ENCODE assay signal across 5 cellular contexts in the genomic region with DNA sequence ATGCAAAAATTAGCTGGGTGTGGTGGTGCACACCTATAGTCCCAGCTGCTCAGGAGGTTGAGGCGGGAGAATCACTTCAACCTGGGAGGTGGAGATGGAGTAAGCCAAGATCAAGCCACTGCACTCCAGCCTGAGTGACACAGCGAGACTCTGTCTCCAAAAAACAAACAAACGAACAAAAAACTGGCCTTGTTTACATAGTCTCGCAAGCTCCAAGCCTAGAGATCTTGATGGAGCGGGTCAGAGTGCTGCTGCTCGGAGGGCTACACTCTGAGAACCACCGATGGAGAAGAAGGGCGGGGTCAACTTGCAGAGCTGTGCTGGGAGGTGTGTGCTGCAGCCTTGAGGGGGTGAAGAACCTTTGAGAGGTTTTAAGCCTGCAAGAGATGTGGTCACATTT. TPM values are rescaled to one million over a fixed set of nuclear protein-coding genes. Genes with fewer than 3 reads are reported as not detected.
DNase-seq lines count a peak whose midpoint lies in the region; ATAC-seq, FAIRE-seq and TF ChIP-seq lines count a peak whose summit lies in the region.
"Not testable (repeated sequence)": the region's sequence is repeated elsewhere in the genome, so short reads cannot be mapped to it uniquely, and the experiment has no call there.

No MANE protein-coding gene starts in this region.

- H3K36me3 ChIP-seq in Karpas-422 (ENCODE audit: insufficient read depth, low read length); K562 (ENCODE audit: control insufficient read depth, insufficient read depth, low read length); parathyroid adenoma (ENCODE audit: control insufficient read depth, insufficient read depth, low read length); thyroid gland: not testable (repeated sequence)

- not testable (repeated sequence) for TF ChIP-seq EP300 in K562 (IDR thresholded peaks at IDR 0.05; ENCODE audit: low read length)

- not testable (repeated sequence) for H3K9me3 ChIP-seq in Karpas-422 (ENCODE audit: low read length); K562 (replicated peaks; ENCODE audit: control insufficient read depth, insufficient read depth, low read depth, low read length); parathyroid adenoma (ENCODE audit: control insufficient read depth, low read length); thyroid gland

- in situ Hi-C loops in K562 (cut with MboI) = not testable (repeated sequence)

- intact Hi-C loops in K562 (cut with micrococcal nuclease); thyroid gland (cut with DNase I): not testable (repeated sequence)

- H3K4me3 ChIP-seq in Karpas-422 (ENCODE audit: low read length); K562; parathyroid adenoma (ENCODE audit: low read depth, low read length); thyroid gland (replicated peaks in 1 of 3): not testable (repeated sequence)

- TF ChIP-seq POLR2A in K562 (conservative IDR thresholded peaks at IDR 0.05); thyroid gland (IDR thresholded peaks at IDR 0.05): not testable (repeated sequence)

- ATAC-seq in K562 = peak; percentile 39; the same call in 2 of the 3 replicates

- not testable (repeated sequence) for H3K4me2 ChIP-seq in Karpas-422 (ENCODE audit: low read depth, low read length, poor library complexity, severe bottlenecking); K562 (ENCODE audit: insufficient read depth, low read length); parathyroid adenoma (ENCODE audit: low read length)

- DNase-seq in DMS79 (lab: John Stamatoyannopoulos, UW) = peak; percentile 40
- DNase-seq in Karpas-422 = peak; percentile 31
- not testable (repeated sequence) for DNase-seq in K562 (ENCODE audit: extremely low read depth in 1 of 4, low spot score in 3 of 4)
- DNase-seq in thyroid gland = peak; percentile 40 to 55

- H3K27me3 ChIP-seq in Karpas-422 (ENCODE audit: low read length); K562 (ENCODE audit: control insufficient read depth in 2 of 2, insufficient read depth in 2 of 2, low read length in 2 of 2); parathyroid adenoma (ENCODE audit: control insufficient read depth, insufficient read depth, low read length); thyroid gland: not testable (repeated sequence)

- FAIRE-seq in K562 (lab: Jason Lieb, UNC) = not testable (repeated sequence)

- H3K27ac ChIP-seq in Karpas-422 (ENCODE audit: low read length); K562 (ENCODE audit: extremely low read depth, low read depth, low read length); parathyroid adenoma; thyroid gland: not testable (repeated sequence)

- not testable (repeated sequence) for TF ChIP-seq CTCF in K562 (IDR thresholded peaks at IDR 0.05 in 2 of 3, conservative IDR thresholded peaks at IDR 0.05 in 1 of 3; ENCODE audit: insufficient read depth in 2 of 3, low read depth in 1 of 3, low read length in 3 of 3); parathyroid adenoma (IDR thresholded peaks at IDR 0.05); thyroid gland (IDR thresholded peaks at IDR 0.05)

- H3K9ac ChIP-seq in Karpas-422 (ENCODE audit: low read length); K562 (ENCODE audit: insufficient read depth in 1 of 2, low read depth in 2 of 2, low read length in 2 of 2); parathyroid adenoma: not testable (repeated sequence)

- not testable (repeated sequence) for H3K9me2 ChIP-seq in Karpas-422 (replicated peaks; ENCODE audit: insufficient read depth, low read length)

- not testable (repeated sequence) for H3K9me1 ChIP-seq in K562 (ENCODE audit: control insufficient read depth, insufficient read depth, low read length)

- not testable (repeated sequence) for H3K79me2 ChIP-seq in Karpas-422 (ENCODE audit: low read length); K562 (ENCODE audit: control insufficient read depth, insufficient read depth, low read length); parathyroid adenoma

- H4K20me1 ChIP-seq in Karpas-422 (ENCODE audit: insufficient read depth, low read depth, low read length); K562 (replicated peaks; ENCODE audit: control insufficient read depth, insufficient read depth, low read length): not testable (repeated sequence)

- BruUV-seq in K562 (replicated peaks; lab: Mats Ljungman, UMichigan) = not testable (repeated sequence)

- CTCF ChIA-PET in K562 (lab: Yijun Ruan, JAX; ENCODE audit: low intra/inter-chr PET ratio) = not testable (repeated sequence)

- H3K4me1 ChIP-seq in Karpas-422 (ENCODE audit: low read length); K562 (replicated peaks in 1 of 2; ENCODE audit: control insufficient read depth in 2 of 2, insufficient read depth in 2 of 2, low read length in 2 of 2); parathyroid adenoma; thyroid gland: not testable (repeated sequence)

- TF ChIP-seq RAD21 in K562 (CRISPR knock-in tag; conservative IDR thresholded peaks at IDR 0.05 in 1 of 2, IDR thresholded peaks at IDR 0.05 in 1 of 2) = not testable (repeated sequence)

- not testable (repeated sequence) for H2AFZ ChIP-seq in Karpas-422 (ENCODE audit: low read length); K562 (ENCODE audit: low read depth, low read length)
- H2AFZ ChIP-seq in parathyroid adenoma = peak overlapping the region; percentile 42

- WGBS in K562 (ENCODE audit: insufficient coverage, low coverage, missing lambda C conversion rate) = 19% methylated on average over 7 of the region's 8 CpGs
- WGBS in thyroid gland, 2 donors = 37 to 39% methylated on average over 7 to 8 of the region's 8 CpGs

- POLR2A ChIA-PET in K562 (lab: Yijun Ruan, JAX) = not testable (repeated sequence)

RNA-seq across cellular contexts. Expression of gene KANSL1, which starts 38.1 kb away (rescaled TPM):
- total RNA-seq in Karpas-422 (2014; rRNA removed; shearing (Covaris generic); ENCODE audit: low replicate concordance) = 127 and 153 TPM in 2 replicates
- 361 and 617 TPM in 2 replicates for total RNA-seq in K562 (2011; cell fraction: chromatin; rRNA removed; ENCODE audit: low replicate concordance)
- 177 and 226 TPM in 2 replicates for total RNA-seq in K562 (2011; cell fraction: nucleolus; rRNA removed)
- total RNA-seq in K562 (2011; cell fraction: nucleoplasm; rRNA removed) = 302 and 371 TPM in 2 replicates
- total RNA-seq in K562 (2014; rRNA removed) = 30.5 and 34.6 TPM in 2 replicates
- total RNA-seq in K562 (2014; rRNA removed; fragmentation: Illumina TruSeq; extraction: Trizol) = 44.4 and 53.2 TPM in 2 replicates
- 43.8 and 44.0 TPM in 2 replicates for total RNA-seq in K562 (2015; rRNA removed; fragmentation: Illumina TruSeq; extraction: Trizol)
- 49.3 and 55.4 TPM in 2 replicates for total RNA-seq in K562 (2021)
- 22.4 and 25.8 TPM in 2 replicates for polyA plus RNA-seq in K562 (2011; rRNA removed)
- 10.5 and 22.5 TPM in 2 replicates for polyA plus RNA-seq in K562 (2011; cell fraction: cytosol; rRNA removed)
- polyA plus RNA-seq in K562 (2011; cell fraction: nucleus; rRNA removed) = 79.8 and 89.1 TPM in 2 replicates
- 17.0 and 24.8 TPM in 2 replicates for polyA plus RNA-seq in K562 (2012)
- polyA plus RNA-seq in K562 (2014; fragmentation: Illumina TruSeq; extraction: Trizol) = 22.9 and 25.5 TPM in 2 replicates
- 1 to 10 TPM; 3.6 to 6.9 TPM for polyA plus RNA-seq in K562 (2014; fragmentation: Nextera tagmentation; extraction: Ambion mirVana)
- 22.0 and 31.8 TPM in 2 replicates for polyA plus RNA-seq in K562 (2014; rRNA removed)
- polyA minus RNA-seq in K562 (2011; rRNA and poly(A)+ RNA removed) = 144 and 185 TPM in 2 replicates
- 47.2 and 57.3 TPM in 2 replicates for polyA minus RNA-seq in K562 (2011; cell fraction: cytosol; rRNA and poly(A)+ RNA removed)
- polyA minus RNA-seq in K562 (2011; cell fraction: nucleus; rRNA and poly(A)+ RNA removed) = 115 and 196 TPM in 2 replicates
- 100 to 1,000 TPM in 3 of 4 donors, 10 to 100 TPM in 1; 90.7 to 209 (median 124) TPM for total RNA-seq in thyroid gland
